In genomic region chr5:194102-194501, GRCh38 we compare ENCODE assay signal across 21 cellular contexts. TPM values are rescaled to one million over a fixed set of nuclear protein-coding genes. Genes with fewer than 3 reads are reported as not detected.
"Had no signal": no experiment of that assay in that cellular context is flagged by ENCODE, and none has a peak within 500 bp of the region (broad histone marks: within the 10 kb centered on the region; RNA-seq: fewer than 3 reads in every experiment).

No MANE protein-coding gene starts in this region.

- ATAC-seq: effector memory CD8-positive, alpha-beta T cell had no signal

- DNase-seq: activated CD4-positive, alpha-beta memory T cell treated with anti-CD3 and anti-CD28 coated beads for 36 hours; activated naive CD4-positive, alpha-beta T cell treated with anti-CD3 and anti-CD28 coated beads for 36 hours; dermis blood vessel endothelial cell; effector memory CD8-positive, alpha-beta T cell; hippocampal formation; kidney glomerular epithelial cell; stimulated activated CD4-positive, alpha-beta T cell treated with anti-CD3 and anti-CD28 coated beads, Interleukin-4, amount 100 ng/mL, for 24 hours; stimulated activated naive CD4-positive, alpha-beta T cell; uterus; WERI-Rb-1 had no signal

- H3K36me3 ChIP-seq: uterus had no signal

- H3K4me1 ChIP-seq: uterus had no signal

- H3K9me3 ChIP-seq: tibial artery, uterus had no signal

- FAIRE-seq: astrocyte, bronchial epithelial cell had no signal

- H3K27ac ChIP-seq: epithelial cell of prostate, skin epidermis, tibial artery, uterus, WERI-Rb-1 had no signal

- H3K27me3 ChIP-seq: tibial artery, uterus had no signal

- H3K4me3 ChIP-seq: skin epidermis, tibial artery, uterus had no signal

RNA-seq across cellular contexts. Expression of gene LRRC14B, which starts 2.8 kb away (rescaled TPM):
- total RNA-seq: activated CD4-positive, alpha-beta memory T cell treated with anti-CD3 and anti-CD28 coated beads for 36 hours; activated naive CD4-positive, alpha-beta T cell treated with anti-CD3 and anti-CD28 coated beads for 36 hours; astrocyte; bronchial epithelial cell; chondrocyte; dermis blood vessel endothelial cell; lower leg skin; mesenteric fat pad; neural crest cell; osteocyte; subcutaneous adipose tissue; uterus had no signal
